ENCODE assay signal across 9 cellular contexts in the genomic region with DNA sequence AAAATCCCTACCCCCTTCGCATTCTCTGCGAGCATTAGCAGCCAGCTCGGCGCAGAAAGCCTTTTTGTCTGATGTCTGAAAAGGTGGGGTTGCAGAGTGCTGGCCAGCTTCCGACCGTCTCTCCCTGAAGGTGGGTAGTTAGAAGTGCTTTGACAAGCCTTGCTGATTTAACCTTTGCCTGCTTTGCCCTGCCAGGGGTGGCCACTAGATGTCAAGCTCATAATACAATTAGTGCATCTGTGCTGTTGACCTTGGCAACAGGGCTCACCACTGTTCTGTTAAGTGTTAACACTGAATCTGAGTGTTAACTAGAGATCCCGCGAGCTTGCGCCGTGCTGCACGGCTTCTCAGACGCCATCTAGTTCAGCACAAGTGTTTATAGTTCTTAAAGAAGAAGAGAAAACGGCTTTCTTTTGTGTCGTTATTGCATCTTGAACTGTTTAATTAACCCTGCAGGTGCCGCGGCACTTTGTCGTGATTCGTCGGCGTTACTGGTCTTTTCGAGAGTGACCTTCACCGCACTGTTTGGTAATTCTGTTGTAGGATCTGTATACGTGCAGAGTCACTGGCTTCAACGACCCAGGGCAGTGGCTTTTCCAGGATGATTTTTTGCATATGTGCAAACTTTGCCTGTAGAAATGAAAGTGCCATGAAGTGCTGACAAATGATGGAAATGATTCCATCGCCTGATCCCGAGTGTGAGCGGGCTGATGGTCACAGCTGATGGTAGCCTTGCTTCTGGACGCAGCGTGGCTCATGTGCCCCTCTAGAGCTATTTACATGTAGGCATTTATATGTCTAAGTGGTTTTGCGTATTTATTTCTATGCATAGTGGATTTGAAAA. TPM values are rescaled to one million over a fixed set of nuclear protein-coding genes. Genes with fewer than 3 reads are reported as not detected.
DNase-seq lines count a peak whose midpoint lies in the region; FAIRE-seq and TF ChIP-seq lines count a peak whose summit lies in the region.
"Had no signal": no experiment of that assay in that cellular context is flagged by ENCODE, and none has a peak within 500 bp of the region (broad histone marks: within the 10 kb centered on the region; RNA-seq: fewer than 3 reads in every experiment).

No MANE protein-coding gene starts in this region.

- H3K79me2 ChIP-seq in keratinocyte (ENCODE audit: control insufficient read depth, insufficient read depth, low read length), result no peaks in the 10 kb centered on the region

- H3K9me1 ChIP-seq in keratinocyte (ENCODE audit: control insufficient read depth, extremely low read depth, insufficient read depth, low read length), result no peaks in the 10 kb centered on the region

- dilution Hi-C loops in keratinocyte (cut with MboI; ENCODE audit: extremely low pct_ligation_motif_present, low sequenced_read_pairs), result no loop called here

- H3K9ac ChIP-seq in keratinocyte (ENCODE audit: control insufficient read depth, extremely low read depth, insufficient read depth, low read length), result no peak overlapping the region

- H3K4me3 ChIP-seq in WERI-Rb-1 (ENCODE audit: low read depth, low read length) (peak overlapping the region; percentile 39), keratinocyte (ENCODE audit: control insufficient read depth in 2 of 3, extremely low read depth in 1 of 3, insufficient read depth in 2 of 3, low read depth in 1 of 3, low read length in 3 of 3) (no peak overlapping the region)

- H3K4me2 ChIP-seq in keratinocyte (ENCODE audit: control insufficient read depth, extremely low read depth, insufficient read depth, low read depth, low read length), result no peak overlapping the region

- H3K4me1 ChIP-seq in keratinocyte (ENCODE audit: control insufficient read depth, extremely low read depth, insufficient read depth, low read length), result no peaks in the 10 kb centered on the region

- H3K27ac ChIP-seq in WERI-Rb-1 (peak overlapping the region; percentile 95), keratinocyte (ENCODE audit: control insufficient read depth, insufficient read depth, low read length) (no peak overlapping the region)

- no peaks in the 10 kb centered on the region for H3K27me3 ChIP-seq in WERI-Rb-1 (ENCODE audit: insufficient read depth, low read depth, severe bottlenecking)
- H3K27me3 ChIP-seq in keratinocyte (ENCODE audit: control insufficient read depth, extremely low read depth, insufficient read depth, low read length), result peaks cover 52% of the 10 kb centered on the region

- H3K9me3 ChIP-seq in WERI-Rb-1 (ENCODE audit: severe bottlenecking) (no peaks in the 10 kb centered on the region), keratinocyte (ENCODE audit: control insufficient read depth, low read depth, low read length) (no peaks in the 10 kb centered on the region)

- H2AFZ ChIP-seq in keratinocyte (ENCODE audit: control insufficient read depth, low read length), result no peak overlapping the region

- FAIRE-seq in keratinocyte (lab: Jason Lieb, UNC) (no peak), GM19239 (lab: Jason Lieb, UNC) (no peak)

- H3K36me3 ChIP-seq in WERI-Rb-1, result peaks cover 15% of the 10 kb centered on the region
- H3K36me3 ChIP-seq in keratinocyte (ENCODE audit: control insufficient read depth in 2 of 2, extremely low read depth in 1 of 2, insufficient read depth in 2 of 2, low read length in 2 of 2), result no peaks in the 10 kb centered on the region

- DNase-seq in stimulated activated CD4-positive, alpha-beta T cell treated with anti-CD3 and anti-CD28 coated beads, Interleukin-1b, Interleukin-23, amount 100 ng/mL, for 48 hours, result peak; percentile 26
- DNase-seq in stimulated activated CD4-positive, alpha-beta T cell treated with anti-CD3 and anti-CD28 coated beads, Interleukin-2, amount 100 ng/mL, for 48 hours, result no peak
- DNase-seq in Kasumi-1 (lab: John Stamatoyannopoulos, UW) (peak; percentile 12 to 42), WERI-Rb-1 (peak; percentile 90), keratinocyte (ENCODE audit: low read depth, low spot score) (no peak), GM19239 (ENCODE audit: insufficient read length, low spot score) (no peak), NCI-H2081 treated with DMSO at 0.1 percent for 48 hours (lab: John Stamatoyannopoulos, UW) (no peak), UCSD-AML1 (lab: John Stamatoyannopoulos, UW; ENCODE audit: unreplicated experiment) (no peak)
- DNase-seq: activated naive CD8-positive, alpha-beta T cell treated with anti-CD3 and anti-CD28 coated beads, Interleukin-2, amount 10 ng/mL, durations not matched to agents 7 days and 5 days had no signal

- H4K20me1 ChIP-seq in keratinocyte (ENCODE audit: control insufficient read depth, extremely low read depth, insufficient read depth, low read length), result no peaks in the 10 kb centered on the region

- TF ChIP-seq CTCF in WERI-Rb-1 (IDR thresholded peaks at IDR 0.05; ENCODE audit: low read depth, low read length) (peak; percentile 73), keratinocyte (optimal IDR thresholded peaks at IDR 0.05 in 1 of 3, IDR thresholded peaks at IDR 0.05 in 1 of 3, conservative IDR thresholded peaks at IDR 0.05 in 1 of 3; ENCODE audit: extremely low read depth in 1 of 3, insufficient read depth in 2 of 3, low read length in 3 of 3) (peak; percentile 31 to 64 (median 46))

RNA-seq across cellular contexts. Expression of gene SALL3, which starts 5.5 kb away (rescaled TPM):
- polyA plus RNA-seq in keratinocyte, result not detected in 3 replicates
- not detected for polyA plus RNA-seq in keratinocyte (2011; ENCODE audit: low read depth)
- not detected in 2 replicates for polyA plus RNA-seq in keratinocyte (2011; cell fraction: cytosol; rRNA removed)
- polyA plus RNA-seq in keratinocyte (2011; cell fraction: nucleus; rRNA removed), result not detected in 2 replicates
- not detected in 2 replicates for polyA plus RNA-seq in keratinocyte (2012; ENCODE audit: low replicate concordance)
- not detected in 3 replicates for polyA minus RNA-seq in keratinocyte
- polyA minus RNA-seq in keratinocyte (2011; cell fraction: cytosol; rRNA and poly(A)+ RNA removed), result not detected
- polyA minus RNA-seq in keratinocyte (2011; cell fraction: nucleus; rRNA and poly(A)+ RNA removed), result not detected in 2 replicates

Comparison
In these comparisons a context has a peak if more than half of its experiments do, and no peak if none do; other contexts are left out.
1. DNase-seq: peak in stimulated activated CD4-positive, alpha-beta T cell treated with anti-CD3 and anti-CD28 coated beads, Interleukin-1b, Interleukin-23, amount 100 ng/mL, for 48 hours (single experiment), Kasumi-1 (2 of 2) and WERI-Rb-1 (single experiment); none in stimulated activated CD4-positive, alpha-beta T cell treated with anti-CD3 and anti-CD28 coated beads, Interleukin-2, amount 100 ng/mL, for 48 hours (0 of 2), keratinocyte (single experiment), GM19239 (single experiment), NCI-H2081 treated with DMSO at 0.1 percent for 48 hours (single experiment) and UCSD-AML1 (single experiment).